ENCODE assay signal across 21 cellular contexts in the genomic region with DNA sequence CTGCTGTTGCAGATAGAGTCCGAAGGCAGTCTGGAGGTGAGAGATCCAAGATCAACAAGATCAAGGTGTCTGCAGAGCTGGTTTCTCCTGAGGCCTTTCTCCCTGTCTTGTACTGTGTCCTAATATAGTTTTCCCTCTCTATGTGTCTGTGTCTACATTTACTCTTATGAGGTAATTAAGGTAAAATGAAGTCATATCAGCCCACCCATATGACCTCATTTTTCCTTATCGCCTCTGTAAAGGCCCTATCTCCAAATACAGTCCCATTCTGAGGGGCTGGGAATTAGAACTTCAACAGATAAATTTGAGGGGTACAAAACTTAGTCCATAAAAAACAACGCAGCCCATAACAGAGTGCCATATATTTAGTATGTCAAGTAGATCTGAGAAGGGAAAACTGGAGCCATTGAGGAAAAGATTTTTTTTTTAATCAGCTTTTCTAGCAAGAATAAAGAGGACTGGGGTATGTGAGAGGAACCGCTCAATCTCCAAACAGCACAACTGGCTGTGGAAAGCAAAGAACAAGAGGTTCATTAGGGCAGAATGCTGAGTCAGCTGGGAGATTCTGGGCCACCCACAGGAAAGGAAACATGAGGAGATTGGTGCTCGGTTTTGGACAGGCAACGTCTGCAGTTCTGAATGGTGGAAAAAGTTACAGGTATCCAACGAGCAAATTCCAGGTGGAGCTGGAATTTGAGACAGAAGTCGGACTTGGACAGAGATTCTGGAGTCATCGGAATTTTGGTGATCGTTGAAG.
DNase-seq lines count a peak whose midpoint lies in the region; ATAC-seq, FAIRE-seq and TF ChIP-seq lines count a peak whose summit lies in the region.
"Had no signal": no experiment of that assay in that cellular context is flagged by ENCODE, and none has a peak within 500 bp of the region (broad histone marks: within the 10 kb centered on the region; RNA-seq: fewer than 3 reads in every experiment).

No MANE protein-coding gene starts in this region.

- no peaks in the 10 kb centered on the region for H3K9me1 ChIP-seq in K562 (ENCODE audit: control insufficient read depth, insufficient read depth, low read length)

- no peak for TF ChIP-seq POLR2A in K562 (conservative IDR thresholded peaks at IDR 0.05)
- TF ChIP-seq POLR2A in sigmoid colon (IDR thresholded peaks at IDR 0.05) = no peak

- intact Hi-C loops in K562 (cut with micrococcal nuclease) (loop anchor here (10.0 kb wide), 1 partner anchor 922 kb away; no protein-coding TSS in a partner anchor), sigmoid colon (cut with DNase I) (no loop called here)

- DNase-seq in NCI-H2107 treated with DMSO at 0.1 percent for 48 hours (lab: John Stamatoyannopoulos, UW; ENCODE audit: unreplicated experiment) (peak; percentile 14), NCI-H2107 (lab: John Stamatoyannopoulos, UW) (no peak), K562 (ENCODE audit: extremely low read depth in 1 of 4, low spot score in 3 of 4) (no peak), left lobe of liver (ENCODE audit: low spot score) (no peak), sigmoid colon (no peak)
- DNase-seq: 8988T; CD8-positive, alpha-beta T cell; H9; KBM-7; NCI-H1048; NCI-H1436 treated with DMSO at 0.1 percent for 48 hours; NCI-H2029 treated with DMSO at 0.1 percent for 48 hours; OCI-M1 had no signal

- H3K4me3 ChIP-seq in HEK293 (ENCODE audit: low read depth, low read length) = no peak overlapping the region
- no peak overlapping the region for H3K4me3 ChIP-seq in K562
- no peak overlapping the region for H3K4me3 ChIP-seq in sigmoid colon
- H3K4me3 ChIP-seq: BLaER1, SJSA1 had no signal

- in situ Hi-C loops in K562 (cut with MboI) = loop anchor here (25.0 kb wide), 1 partner anchor 669 kb away; no protein-coding TSS in a partner anchor

- no peaks in the 10 kb centered on the region for H3K36me3 ChIP-seq in HEK293 (ENCODE audit: control insufficient read depth in 2 of 2, insufficient read depth in 1 of 2, low read length in 2 of 2)
- no peaks in the 10 kb centered on the region for H3K36me3 ChIP-seq in K562 (ENCODE audit: control insufficient read depth, insufficient read depth, low read length)
- H3K36me3 ChIP-seq in sigmoid colon = no peaks in the 10 kb centered on the region
- H3K36me3 ChIP-seq: BLaER1, SJSA1 had no signal

- ATAC-seq in K562 = no peak; the same call in 2 of the 3 replicates
- ATAC-seq in left lobe of liver = peak; percentile 55
- no peak for ATAC-seq in GM19397 (IDR thresholded peaks at IDR 0.05; ENCODE audit: unreplicated experiment)
- no peak for ATAC-seq in HG02759 (IDR thresholded peaks at IDR 0.05; ENCODE audit: unreplicated experiment)
- ATAC-seq: CD8-positive, alpha-beta T cell had no signal

- no peaks in the 10 kb centered on the region for H3K4me1 ChIP-seq in HEK293 (ENCODE audit: control insufficient read depth, insufficient read depth, low read length)
- no peaks in the 10 kb centered on the region; a peak in 1 of 5 replicates for H3K4me1 ChIP-seq in K562 (replicated peaks in 1 of 2; ENCODE audit: control insufficient read depth in 2 of 2, insufficient read depth in 2 of 2, low read length in 2 of 2)
- H3K4me1 ChIP-seq in sigmoid colon = no peaks in the 10 kb centered on the region
- H3K4me1 ChIP-seq: BLaER1, SJSA1 had no signal

- H4K20me1 ChIP-seq in K562 (replicated peaks; ENCODE audit: control insufficient read depth, insufficient read depth, low read length) = no peaks in the 10 kb centered on the region
- H4K20me1 ChIP-seq: BLaER1 had no signal

- no peak for TF ChIP-seq RAD21 in K562 (CRISPR knock-in tag; conservative IDR thresholded peaks at IDR 0.05 in 1 of 2, IDR thresholded peaks at IDR 0.05 in 1 of 2)

- H3K4me2 ChIP-seq in K562 (ENCODE audit: insufficient read depth, low read length) = no peak overlapping the region
- H3K4me2 ChIP-seq: BLaER1 had no signal

- no peak for TF ChIP-seq CTCF in HEK293 (tag by site-specific recombination; IDR thresholded peaks at IDR 0.05)
- TF ChIP-seq CTCF in K562 (IDR thresholded peaks at IDR 0.05 in 2 of 3, conservative IDR thresholded peaks at IDR 0.05 in 1 of 3; ENCODE audit: insufficient read depth in 2 of 3, low read depth in 1 of 3, low read length in 3 of 3) = no peak
- TF ChIP-seq CTCF in sigmoid colon (IDR thresholded peaks at IDR 0.05) = no peak

- CTCF ChIA-PET in HEK293 (lab: Yijun Ruan, JAX) (interaction anchor here (0.5 to 5.9 kb wide), 23 partner anchors 9 to 1702 kb away, joined by 3 to 43 read pairs (median 4); no protein-coding TSS in a partner anchor), K562 (lab: Yijun Ruan, JAX; ENCODE audit: low intra/inter-chr PET ratio) (no interaction called here)

- H3K9me3 ChIP-seq in HEK293 (ENCODE audit: control insufficient read depth, insufficient read depth, low read depth, low read length) (no peaks in the 10 kb centered on the region; the same call in 1 of the 2 replicates), K562 (replicated peaks; ENCODE audit: control insufficient read depth, insufficient read depth, low read depth, low read length) (0 out of 2 replicates have a peak, but pooled peaks cover 2% of the 10 kb centered on the region), sigmoid colon (no peaks in the 10 kb centered on the region)
- H3K9me3 ChIP-seq: BLaER1, SJSA1 had no signal

- H3K27ac ChIP-seq in HEK293 (ENCODE audit: extremely low read depth, low read depth, low read length) (no peak overlapping the region), K562 (ENCODE audit: extremely low read depth, low read depth, low read length) (no peak overlapping the region), sigmoid colon (no peak overlapping the region)
- H3K27ac ChIP-seq: BLaER1, HL-60, RWPE1, SJSA1 had no signal

- no peak overlapping the region for H2AFZ ChIP-seq in K562 (ENCODE audit: low read depth, low read length)

- 1% methylated on average over 10 of the region's 10 CpGs for WGBS in K562 (ENCODE audit: insufficient coverage, low coverage, missing lambda C conversion rate)
- WGBS in sigmoid colon, 2 donors = 67 to 76% methylated on average over 10 of the region's 10 CpGs

- TF ChIP-seq EP300 in K562 (IDR thresholded peaks at IDR 0.05; ENCODE audit: low read length) = no peak
- no peak for TF ChIP-seq EP300 in sigmoid colon (IDR thresholded peaks at IDR 0.05)

- no peak overlapping the region for H3K9ac ChIP-seq in K562 (ENCODE audit: insufficient read depth in 1 of 2, low read depth in 2 of 2, low read length in 2 of 2)
- H3K9ac ChIP-seq: BLaER1 had no signal

- no peaks in the 10 kb centered on the region for H3K79me2 ChIP-seq in K562 (ENCODE audit: control insufficient read depth, insufficient read depth, low read length)

- H3K27me3 ChIP-seq in K562 (ENCODE audit: control insufficient read depth in 2 of 2, insufficient read depth in 2 of 2, low read length in 2 of 2) = no peaks in the 10 kb centered on the region
- H3K27me3 ChIP-seq in sigmoid colon = peaks cover 0 to 6% (median 0%) of the 10 kb centered on the region in 3 donors
- H3K27me3 ChIP-seq: BLaER1, SJSA1 had no signal

- no peak for FAIRE-seq in K562 (lab: Jason Lieb, UNC)
- FAIRE-seq: GM12892 had no signal

- BruUV-seq in K562 (replicated peaks; lab: Mats Ljungman, UMichigan) = no TSS peak

- POLR2A ChIA-PET in HEK293 (lab: Yijun Ruan, JAX) (no interaction called here), K562 (lab: Yijun Ruan, JAX) (no interaction called here)

TF ChIP-seq in HEK293, 187 proteins besides CTCF, POLR2A, EP300 and RAD21 (continues in another document):
- peak; percentile 67 for TF ChIP-seq ZNF629 (tag by site-specific recombination; IDR thresholded peaks at IDR 0.05)
- TF ChIP-seq SCRT2 (tag by site-specific recombination; IDR thresholded peaks at IDR 0.05) = no peak
- no peak for TF ChIP-seq ZNF132 (tag by site-specific recombination; IDR thresholded peaks at IDR 0.05; ENCODE audit: borderline replicate concordance)
- TF ChIP-seq, protein P1, sequence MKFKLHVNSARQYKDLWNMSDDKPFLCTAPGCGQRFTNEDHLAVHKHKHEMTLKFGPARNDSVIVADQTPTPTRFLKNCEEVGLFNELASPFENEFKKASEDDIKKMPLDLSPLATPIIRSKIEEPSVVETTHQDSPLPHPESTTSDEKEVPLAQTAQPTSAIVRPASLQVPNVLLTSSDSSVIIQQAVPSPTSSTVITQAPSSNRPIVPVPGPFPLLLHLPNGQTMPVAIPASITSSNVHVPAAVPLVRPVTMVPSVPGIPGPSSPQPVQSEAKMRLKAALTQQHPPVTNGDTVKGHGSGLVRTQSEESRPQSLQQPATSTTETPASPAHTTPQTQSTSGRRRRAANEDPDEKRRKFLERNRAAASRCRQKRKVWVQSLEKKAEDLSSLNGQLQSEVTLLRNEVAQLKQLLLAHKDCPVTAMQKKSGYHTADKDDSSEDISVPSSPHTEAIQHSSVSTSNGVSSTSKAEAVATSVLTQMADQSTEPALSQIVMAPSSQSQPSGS (tag by site-specific recombination; IDR thresholded peaks at IDR 0.05; ENCODE audit: low read depth) = peak; percentile 58
- TF ChIP-seq ZNF768 (tag by site-specific recombination; IDR thresholded peaks at IDR 0.05) = no peak

TF ChIP-seq in K562, 482 proteins besides CTCF, POLR2A, EP300 and RAD21:
- TF ChIP-seq MCM7 (IDR thresholded peaks at IDR 0.05) (no peak), MAFF (IDR thresholded peaks at IDR 0.05; ENCODE audit: low read length) (peak; percentile 86), MAFG (tag; conservative IDR thresholded peaks at IDR 0.05) (peak; percentile 92), ZNF316 (IDR thresholded peaks at IDR 0.05) (peak; percentile 96), CBFA2T3 (IDR thresholded peaks at IDR 0.05) (peak; percentile 20; the same call in 1 of the 2 replicates), C11orf30 (IDR thresholded peaks at IDR 0.05; ENCODE audit: low read depth) (peak; percentile 91), MAFK (IDR thresholded peaks at IDR 0.05; ENCODE audit: low read length) (peak; percentile 87), ZNF79 (CRISPR knock-in tag; IDR thresholded peaks at IDR 0.05; ENCODE audit: low read depth) (no peak)
- TF ChIP-seq, protein P2, sequence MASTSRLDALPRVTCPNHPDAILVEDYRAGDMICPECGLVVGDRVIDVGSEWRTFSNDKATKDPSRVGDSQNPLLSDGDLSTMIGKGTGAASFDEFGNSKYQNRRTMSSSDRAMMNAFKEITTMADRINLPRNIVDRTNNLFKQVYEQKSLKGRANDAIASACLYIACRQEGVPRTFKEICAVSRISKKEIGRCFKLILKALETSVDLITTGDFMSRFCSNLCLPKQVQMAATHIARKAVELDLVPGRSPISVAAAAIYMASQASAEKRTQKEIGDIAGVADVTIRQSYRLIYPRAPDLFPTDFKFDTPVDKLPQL (IDR thresholded peaks at IDR 0.05; ENCODE audit: extremely low read depth, insufficient read length) = no peak
